20 cellular contexts compared by ENCODE assay signal in genomic region chr6:6623553-6623952, GRCh38. TPM values are rescaled to one million over a fixed set of nuclear protein-coding genes. Genes with fewer than 3 reads are reported as not detected.
DNase-seq lines count a peak whose midpoint lies in the region; ATAC-seq, FAIRE-seq and TF ChIP-seq lines count a peak whose summit lies in the region.
"Had no signal": no experiment of that assay in that cellular context is flagged by ENCODE, and none has a peak within 500 bp of the region (broad histone marks: within the 10 kb centered on the region; RNA-seq: fewer than 3 reads in every experiment).

No MANE protein-coding gene starts in this region.

- WGBS in right lobe of liver (ENCODE audit: insufficient coverage, low coverage, low lambda C conversion rate, missing lambda C conversion rate), result 50% methylated on average over 1 of the region's 1 CpG
- WGBS in HepG2 (ENCODE audit: low lambda C conversion rate), result 2% methylated on average over 1 of the region's 1 CpG
- whole genome bisulfite sequencing in mesodermal cell (ENCODE audit: insufficient coverage in 2 of 2), 2 experiments, result 75 to 100% methylated on average over 1 of the region's 1 CpG

- FAIRE-seq in HepG2 (lab: Jason Lieb, UNC), result no peak
- FAIRE-seq: H54, HTR-8/SVneo had no signal

- TF ChIP-seq POLR2A in right lobe of liver (IDR thresholded peaks at IDR 0.05) (no peak), HepG2 (IDR thresholded peaks at IDR 0.05; ENCODE audit: insufficient read depth in 1 of 2, low read depth in 2 of 2, low read length in 2 of 2) (no peak)

- peaks cover 12% of the 10 kb centered on the region for H3K36me3 Mint-ChIP-seq in T-helper 2 cell treated with Interferon-gamma antibody and Interleukin-4, amounts not matched to agents 5 μg/mL and 100 μg/mL, for 36 hours (ENCODE audit: low read depth)
- H3K36me3 Mint-ChIP-seq in Calu3 (ENCODE audit: insufficient read depth, unreplicated experiment), result no peaks in the 10 kb centered on the region
- H3K36me3 Mint-ChIP-seq: CD4-positive, CD25-positive, alpha-beta regulatory T cell; CD8-positive, alpha-beta memory T cell had no signal

- BruUV-seq in HepG2 (replicated peaks; lab: Mats Ljungman, UMichigan), result no TSS peak
- BruUV-seq in Calu3 (replicated peaks; lab: Mats Ljungman, UMichigan), result no TSS peak

- POLR2A ChIA-PET in HepG2 (lab: Yijun Ruan, JAX), result no interaction called here

- no peaks in the 10 kb centered on the region for H3K27me3 ChIP-seq in right lobe of liver
- H3K27me3 ChIP-seq in HepG2 (ENCODE audit: control insufficient read depth in 1 of 2, insufficient read depth in 2 of 2, low read length in 2 of 2), result peaks cover 1 to 25% of the 10 kb centered on the region in 2 experiments; a peak in 2 of 5 replicates
- peaks cover 0 to 1% (median 0%) of the 10 kb centered on the region in 45 donors for H3K27me3 ChIP-seq in dorsolateral prefrontal cortex
- H3K27me3 ChIP-seq: BE2C had no signal

- in situ Hi-C loops in HepG2 (cut with HindIII; ENCODE audit: extremely low pct_ligation_motif_present, low pct_unique_long_range_greater_than_20kb), result no loop called here

- no peak for TF ChIP-seq RAD21 in HepG2 (CRISPR knock-in tag; IDR thresholded peaks at IDR 0.05)

- H3K4me3 Mint-ChIP-seq in T-helper 2 cell treated with Interferon-gamma antibody and Interleukin-4, amounts not matched to agents 5 μg/mL and 100 μg/mL, for 36 hours, result no peak overlapping the region
- H3K4me3 Mint-ChIP-seq in Calu3 (ENCODE audit: low read depth, unreplicated experiment), result no peak overlapping the region
- H3K4me3 Mint-ChIP-seq: CD4-positive, CD25-positive, alpha-beta regulatory T cell; CD8-positive, alpha-beta memory T cell; GM23338 had no signal

- no peak overlapping the region for H3K27ac ChIP-seq in right lobe of liver
- no peak overlapping the region for H3K27ac ChIP-seq in HepG2 (ENCODE audit: extremely low read length, insufficient read depth, low read length)
- peak overlapping the region in 54 of 59 donors; percentile 0 to 86 (median 63) for H3K27ac ChIP-seq in dorsolateral prefrontal cortex
- peak overlapping the region; percentile 57 for H3K27ac ChIP-seq in mesodermal cell (ENCODE audit: low read depth, low read length, severe bottlenecking)

- intact Hi-C loops in right lobe of liver (cut with DNase I) (no loop called here), HepG2 (cut with micrococcal nuclease; ENCODE audit: unreplicated experiment) (no loop called here), dorsolateral prefrontal cortex (cut with DNase I) (no loop called here), Calu3 (cut with micrococcal nuclease; ENCODE audit: unreplicated experiment) (no loop called here)

- H3K4me2 ChIP-seq in HepG2 (ENCODE audit: low read depth, low read length), result no peak overlapping the region
- H3K4me2 ChIP-seq: GM23338 had no signal

- H3K36me3 ChIP-seq in right lobe of liver (no peaks in the 10 kb centered on the region), HepG2 (replicated peaks in 1 of 2; ENCODE audit: control insufficient read depth in 1 of 2, insufficient read depth in 2 of 2, low read length in 2 of 2) (no peaks in the 10 kb centered on the region), mesodermal cell (ENCODE audit: control insufficient read depth, insufficient read depth, low read length) (no peaks in the 10 kb centered on the region)
- H3K36me3 ChIP-seq: BE2C had no signal

- no peaks in the 10 kb centered on the region for H3K9me3 Mint-ChIP-seq in T-helper 2 cell treated with Interferon-gamma antibody and Interleukin-4, amounts not matched to agents 5 μg/mL and 100 μg/mL, for 36 hours
- no peaks in the 10 kb centered on the region for H3K9me3 Mint-ChIP-seq in Calu3 (ENCODE audit: low read depth, unreplicated experiment)
- H3K9me3 Mint-ChIP-seq: CD8-positive, alpha-beta memory T cell; GM23338; IgD-negative memory B cell had no signal

- H2AFZ ChIP-seq in HepG2 (ENCODE audit: low read length), result no peak overlapping the region
- H2AFZ ChIP-seq: GM23338 had no signal

- no peaks in the 10 kb centered on the region for H3K79me2 ChIP-seq in HepG2 (ENCODE audit: insufficient read depth, low read length)

- DNase-seq in right lobe of liver, result no peak
- no peak for DNase-seq in HepG2 (ENCODE audit: low spot score)
- DNase-seq in dorsolateral prefrontal cortex, result no peak
- no peak for DNase-seq in T-helper 2 cell treated with Interferon-gamma antibody and Interleukin-4, amounts not matched to agents 5 μg/mL and 100 μg/mL, for 36 hours (ENCODE audit: low spot score)
- no peak for DNase-seq in Calu3
- no peak for DNase-seq in DMS 273 (lab: John Stamatoyannopoulos, UW; ENCODE audit: unreplicated experiment)
- DNase-seq: BE2C; C1 segment of cervical spinal cord; Caco-2; CD4-positive, CD25-positive, alpha-beta regulatory T cell; CD8-positive, alpha-beta memory T cell; DMS79 treated with DMSO at 0.1 percent for 48 hours; GF-D8; HCEC 1CT had no signal

- H3K27me3 Mint-ChIP-seq in T-helper 2 cell treated with Interferon-gamma antibody and Interleukin-4, amounts not matched to agents 5 μg/mL and 100 μg/mL, for 36 hours (ENCODE audit: low read depth), result peaks cover 7% of the 10 kb centered on the region
- H3K27me3 Mint-ChIP-seq in Calu3 (ENCODE audit: unreplicated experiment), result peaks cover 98% of the 10 kb centered on the region
- H3K27me3 Mint-ChIP-seq: IgD-negative memory B cell had no signal

- no peak overlapping the region for H3K27ac Mint-ChIP-seq in T-helper 2 cell treated with Interferon-gamma antibody and Interleukin-4, amounts not matched to agents 5 μg/mL and 100 μg/mL, for 36 hours
- no peak overlapping the region for H3K27ac Mint-ChIP-seq in Calu3 (ENCODE audit: unreplicated experiment)
- H3K27ac Mint-ChIP-seq: CD4-positive, CD25-positive, alpha-beta regulatory T cell; GM23338 had no signal

- no peak overlapping the region for H3K9ac ChIP-seq in HepG2 (ENCODE audit: insufficient read depth, low read depth, low read length)

- H4K20me1 ChIP-seq in HepG2 (ENCODE audit: insufficient read depth, low read length), result no peaks in the 10 kb centered on the region

- CTCF ChIA-PET in HepG2 (lab: Yijun Ruan, JAX; ENCODE audit: low intra/inter-chr PET ratio, low total read pairs), result no interaction called here
- CTCF ChIA-PET in Calu3 (lab: Charles Lee), result no interaction called here

- H3K4me3 ChIP-seq in right lobe of liver (no peak overlapping the region), HepG2 (replicated peaks in 1 of 3; ENCODE audit: insufficient read depth in 1 of 3, low read depth in 2 of 3, low read length in 3 of 3) (no peak overlapping the region), dorsolateral prefrontal cortex (no peak overlapping the region), mesodermal cell (ENCODE audit: extremely low read depth, insufficient read depth, low read length, poor library complexity, severe bottlenecking) (no peak overlapping the region)
- H3K4me3 ChIP-seq: GM23338 had no signal

- H3K4me1 Mint-ChIP-seq in T-helper 2 cell treated with Interferon-gamma antibody and Interleukin-4, amounts not matched to agents 5 μg/mL and 100 μg/mL, for 36 hours (ENCODE audit: low read depth), result peaks cover 33% of the 10 kb centered on the region
- H3K4me1 Mint-ChIP-seq in Calu3 (ENCODE audit: low read depth, unreplicated experiment), result no peaks in the 10 kb centered on the region

- ATAC-seq in right lobe of liver (peak; percentile 10 to 29 (median 24)), HepG2 (no peak)
- ATAC-seq: GM23338 had no signal

- no peaks in the 10 kb centered on the region for H3K4me1 ChIP-seq in right lobe of liver
- H3K4me1 ChIP-seq in HepG2 (ENCODE audit: insufficient read depth, low read length), result no peaks in the 10 kb centered on the region
- H3K4me1 ChIP-seq in mesodermal cell (ENCODE audit: control insufficient read depth, insufficient read depth, low read length, poor library complexity, severe bottlenecking), result peaks cover 9% of the 10 kb centered on the region
- H3K4me1 ChIP-seq: Caco-2 had no signal

- TF ChIP-seq CTCF in right lobe of liver (IDR thresholded peaks at IDR 0.05) (no peak), HepG2 (CRISPR knock-in tag; IDR thresholded peaks at IDR 0.05) (no peak), dorsolateral prefrontal cortex (IDR thresholded peaks at IDR 0.05 in 54 of 56, conservative IDR thresholded peaks at IDR 0.05 in 2 of 56; ENCODE audit: low read depth in 1 of 56, partially characterized antibody in 56 of 56) (no peak), Calu3 (IDR thresholded peaks at IDR 0.05; ENCODE audit: unreplicated experiment) (no peak)

- TF ChIP-seq EP300 in HepG2 (IDR thresholded peaks at IDR 0.05; ENCODE audit: low read depth in 2 of 2, low read length in 2 of 2) (no peak), HepG2 (CRISPR knock-in tag; IDR thresholded peaks at IDR 0.05; ENCODE audit: borderline replicate concordance) (no peak)

- H3K9me3 ChIP-seq in right lobe of liver (no peaks in the 10 kb centered on the region), HepG2 (ENCODE audit: low read length) (no peaks in the 10 kb centered on the region), mesodermal cell (ENCODE audit: control insufficient read depth, low read length) (no peaks in the 10 kb centered on the region)
- H3K9me3 ChIP-seq: BE2C, Caco-2 had no signal

RNA-seq across cellular contexts. Expression of gene LY86, which starts 35.0 kb away (rescaled TPM):
- total RNA-seq in right lobe of liver (1 to 10 TPM; 1.2 to 4.3 (median 2.4) TPM), HepG2 (2016; rRNA removed; fragmentation: Illumina TruSeq; extraction: Trizol) (not detected in 2 replicates), dorsolateral prefrontal cortex (10 to 100 TPM in 6 of 120 experiments, 1 to 10 TPM in 110, under 1 TPM in 3, not detected in 1; 0.71 to 18.3 (median 4.1) TPM), Calu3 (2022) (not detected in 2 replicates)
- not detected in 2 replicates for total RNA-seq in HepG2 (2016; cell fraction: cytosol; rRNA removed; fragmentation: Illumina TruSeq; extraction: Trizol; ENCODE audit: low read depth)
- total RNA-seq in HepG2 (2016; cell fraction: insoluble cytoplasmic fraction; rRNA removed; fragmentation: Illumina TruSeq; extraction: Trizol), result not detected in 2 replicates
- not detected in 2 replicates for total RNA-seq in HepG2 (2016; cell fraction: membrane; rRNA removed; fragmentation: Illumina TruSeq; extraction: Trizol)
- total RNA-seq in HepG2 (2016; cell fraction: nucleus; rRNA removed; fragmentation: Illumina TruSeq; extraction: Trizol), result not detected in 2 replicates
- polyA plus RNA-seq in HepG2 (2011; rRNA removed), result not detected in 2 replicates
- not detected in 2 replicates for polyA plus RNA-seq in HepG2 (2011; cell fraction: cytosol; rRNA removed)
- polyA plus RNA-seq in HepG2 (2011; cell fraction: nucleus; rRNA removed), result not detected in 2 replicates
- polyA plus RNA-seq in HepG2 (2012), result not detected in 2 replicates
- polyA plus RNA-seq in HepG2 (2016; cell fraction: cytosol; fragmentation: Illumina TruSeq; extraction: Trizol; ENCODE audit: low read depth), result not detected in 2 replicates
- not detected in 2 replicates for polyA plus RNA-seq in HepG2 (2016; cell fraction: insoluble cytoplasmic fraction; fragmentation: Illumina TruSeq; extraction: Trizol; ENCODE audit: low read depth)
- not detected in 2 replicates for polyA plus RNA-seq in HepG2 (2016; cell fraction: membrane; fragmentation: Illumina TruSeq; extraction: Trizol; ENCODE audit: low read depth)
- not detected in 2 replicates for polyA plus RNA-seq in HepG2 (2016; cell fraction: nucleus; fragmentation: Illumina TruSeq; extraction: Trizol; ENCODE audit: insufficient read depth, low read depth)
- polyA minus RNA-seq in HepG2 (2011; rRNA and poly(A)+ RNA removed; ENCODE audit: low replicate concordance), result not detected in 2 replicates
- not detected in 2 replicates for polyA minus RNA-seq in HepG2 (2011; cell fraction: cytosol; rRNA and poly(A)+ RNA removed)
- polyA minus RNA-seq in HepG2 (2011; cell fraction: nucleus; rRNA and poly(A)+ RNA removed), result not detected in 2 replicates
- polyA plus RNA-seq in mesodermal cell (2013, experiment 1 of 2), result not detected
- not detected for polyA plus RNA-seq in mesodermal cell (2013, experiment 2 of 2)
- total RNA-seq: A172; Caco-2; CD4-positive, CD25-positive, alpha-beta regulatory T cell; GM23338 had no signal

Comparison
In these comparisons a context has a peak if more than half of its experiments do, and no peak if none do; other contexts are left out.
1. H3K27ac ChIP-seq: peak in dorsolateral prefrontal cortex (54 of 59) and mesodermal cell (single experiment); none in right lobe of liver (0 of 3) and HepG2 (single experiment).